ENCODE assay signal across 8 cellular contexts in the genomic region with DNA sequence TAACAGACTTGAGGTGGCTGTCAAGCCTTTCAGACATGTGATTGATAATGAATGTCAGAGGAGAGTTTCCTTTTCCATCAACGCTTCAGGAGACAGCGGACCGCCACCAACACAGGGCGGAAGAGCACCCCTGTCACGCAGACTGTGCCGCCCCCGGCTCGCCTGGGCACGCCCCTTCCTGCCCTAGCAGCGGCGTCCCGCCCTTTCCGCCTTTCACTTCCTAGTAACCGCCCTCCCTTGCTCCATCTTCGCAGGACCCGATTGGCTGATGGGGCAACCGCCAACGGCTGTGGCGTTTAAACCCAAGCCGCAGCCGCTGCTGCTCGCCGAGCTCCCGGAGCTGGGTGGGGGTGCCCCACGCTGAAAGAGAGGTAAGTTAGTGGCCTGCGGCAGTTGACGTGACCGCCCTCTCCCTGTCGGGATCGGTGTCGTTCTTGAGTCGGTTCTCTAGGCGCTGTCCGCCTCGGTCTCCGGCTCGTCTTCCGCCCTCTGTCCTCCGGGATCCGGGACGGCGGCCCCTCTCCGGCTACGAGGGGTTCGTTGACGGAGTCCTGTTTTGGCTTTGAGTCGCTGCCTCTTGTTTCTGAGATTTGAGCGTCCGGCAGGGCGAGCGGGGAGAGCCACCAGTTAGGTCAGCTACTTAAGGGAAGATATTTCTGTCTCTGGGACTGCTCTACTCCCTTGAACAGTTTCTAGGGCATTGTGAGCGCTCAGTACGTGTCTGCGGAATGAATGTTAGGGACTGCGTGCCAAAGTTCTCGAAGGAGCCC. TPM values are rescaled to one million over a fixed set of nuclear protein-coding genes. Genes with fewer than 3 reads are reported as not detected.
DNase-seq lines count a peak whose midpoint lies in the region; ATAC-seq, FAIRE-seq and TF ChIP-seq lines count a peak whose summit lies in the region.

A gene with protein sequence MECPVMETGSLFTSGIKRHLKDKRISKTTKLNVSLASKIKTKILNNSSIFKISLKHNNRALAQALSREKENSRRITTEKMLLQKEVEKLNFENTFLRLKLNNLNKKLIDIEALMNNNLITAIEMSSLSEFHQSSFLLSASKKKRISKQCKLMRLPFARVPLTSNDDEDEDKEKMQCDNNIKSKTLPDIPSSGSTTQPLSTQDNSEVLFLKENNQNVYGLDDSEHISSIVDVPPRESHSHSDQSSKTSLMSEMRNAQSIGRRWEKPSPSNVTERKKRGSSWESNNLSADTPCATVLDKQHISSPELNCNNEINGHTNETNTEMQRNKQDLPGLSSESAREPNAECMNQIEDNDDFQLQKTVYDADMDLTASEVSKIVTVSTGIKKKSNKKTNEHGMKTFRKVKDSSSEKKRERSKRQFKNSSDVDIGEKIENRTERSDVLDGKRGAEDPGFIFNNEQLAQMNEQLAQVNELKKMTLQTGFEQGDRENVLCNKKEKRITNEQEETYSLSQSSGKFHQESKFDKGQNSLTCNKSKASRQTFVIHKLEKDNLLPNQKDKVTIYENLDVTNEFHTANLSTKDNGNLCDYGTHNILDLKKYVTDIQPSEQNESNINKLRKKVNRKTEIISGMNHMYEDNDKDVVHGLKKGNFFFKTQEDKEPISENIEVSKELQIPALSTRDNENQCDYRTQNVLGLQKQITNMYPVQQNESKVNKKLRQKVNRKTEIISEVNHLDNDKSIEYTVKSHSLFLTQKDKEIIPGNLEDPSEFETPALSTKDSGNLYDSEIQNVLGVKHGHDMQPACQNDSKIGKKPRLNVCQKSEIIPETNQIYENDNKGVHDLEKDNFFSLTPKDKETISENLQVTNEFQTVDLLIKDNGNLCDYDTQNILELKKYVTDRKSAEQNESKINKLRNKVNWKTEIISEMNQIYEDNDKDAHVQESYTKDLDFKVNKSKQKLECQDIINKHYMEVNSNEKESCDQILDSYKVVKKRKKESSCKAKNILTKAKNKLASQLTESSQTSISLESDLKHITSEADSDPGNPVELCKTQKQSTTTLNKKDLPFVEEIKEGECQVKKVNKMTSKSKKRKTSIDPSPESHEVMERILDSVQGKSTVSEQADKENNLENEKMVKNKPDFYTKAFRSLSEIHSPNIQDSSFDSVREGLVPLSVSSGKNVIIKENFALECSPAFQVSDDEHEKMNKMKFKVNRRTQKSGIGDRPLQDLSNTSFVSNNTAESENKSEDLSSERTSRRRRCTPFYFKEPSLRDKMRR (plus strand): TSS at position 326 of the 770 bp plus-strand sequence. CDS start 6,769 bp downstream, outside the sequence.

- peak; percentile 56 for TF ChIP-seq POLR2A in prostate gland (IDR thresholded peaks at IDR 0.05)

- H3K4me3 ChIP-seq in left ventricle myocardium inferior (peak within 1 kb of the TSS; percentile 82), prostate gland (peak within 1 kb of the TSS; percentile 44 to 60)

- H3K4me1 ChIP-seq in left ventricle myocardium inferior (peaks cover 17% of the 10 kb centered on the region), prostate gland (replicated peaks) (no peaks in the 10 kb centered on the region)

- WGBS in prostate gland, result 0% methylated on average over 56 of the region's 56 CpGs

- intact Hi-C loops in T-helper 2 cell treated with Interferon-gamma antibody and Interleukin-4, amounts not matched to agents 100 ng/mL and 5 ng/mL, for 36 hours (cut with micrococcal nuclease), result loop anchor here (1.0 to 5.0 kb wide), 10 partner anchors 16 to 925 kb away; a partner anchor contains a TSS
- intact Hi-C loops in left ventricle myocardium inferior (cut with micrococcal nuclease) (no loop called here), prostate gland (cut with DNase I) (no loop called here)

- H3K36me3 ChIP-seq in left ventricle myocardium inferior (no peaks in the 10 kb centered on the region), prostate gland (no peaks in the 10 kb centered on the region)

- ATAC-seq in HG02973 (IDR thresholded peaks at IDR 0.05; ENCODE audit: unreplicated experiment), result peak; percentile 100

- H3K27me3 ChIP-seq in left ventricle myocardium inferior (ENCODE audit: low read depth), result peaks cover under 1% of the 10 kb centered on the region
- H3K27me3 ChIP-seq in prostate gland (replicated peaks; ENCODE audit: insufficient read depth), result no peaks in the 10 kb centered on the region

- no peaks in the 10 kb centered on the region for H3K9me3 ChIP-seq in left ventricle myocardium inferior (replicated peaks)
- H3K9me3 ChIP-seq in prostate gland, result no peaks in the 10 kb centered on the region

- peak; percentile 94 for DNase-seq in GM18507 (ENCODE audit: extremely low spot score, insufficient read length, low read depth)
- DNase-seq in NCI-H1930 (lab: John Stamatoyannopoulos, UW), result peak; percentile 89 to 90
- DNase-seq in anterior cingulate cortex (lab: John Stamatoyannopoulos, UW), result peak; percentile 46 to 97 (median 90)
- DNase-seq in left ventricle myocardium inferior, result peak; percentile 95
- DNase-seq in prostate gland (ENCODE audit: low spot score), result peak; percentile 93
- DNase-seq in urothelium cell line (ENCODE audit: low spot score), result peak; percentile 97

- TF ChIP-seq CTCF in left ventricle myocardium inferior (IDR thresholded peaks at IDR 0.05; ENCODE audit: borderline replicate concordance), result no peak
- peak in 1 of 4 experiments; percentile 2 for TF ChIP-seq CTCF in prostate gland (IDR thresholded peaks at IDR 0.05)

- H3K27ac ChIP-seq in left ventricle myocardium inferior (replicated peaks), result peak within 1 kb of the TSS; percentile 74
- peak within 1 kb of the TSS; percentile 22 to 32 for H3K27ac ChIP-seq in prostate gland

- peak; percentile 98 for FAIRE-seq in GM18507 (lab: Jason Lieb, UNC)
- peak; percentile 40 for FAIRE-seq in urothelium cell line (lab: Jason Lieb, UNC)

RNA-seq across cellular contexts. Expression of the gene that starts here (rescaled TPM):
- total RNA-seq in T-helper 2 cell treated with Interferon-gamma antibody and Interleukin-4, amounts not matched to agents 100 ng/mL and 5 ng/mL, for 36 hours, result 45.0 and 46.8 TPM in 2 replicates
- 1.6 TPM for total RNA-seq in left ventricle myocardium inferior
- total RNA-seq in prostate gland, result 1 to 10 TPM; 5.1 to 8.0 TPM

Comparison
In these comparisons a context has a peak if more than half of its experiments do, and no peak if none do; other contexts are left out.
1. Peak in every context shown above with its lines: DNase-seq, ATAC-seq, H3K4me3 ChIP-seq and H3K27ac ChIP-seq.